ENCODE assay signal across 11 cellular contexts in genomic region chr17:14393723-14394122, GRCh38.
"Had no signal": no experiment of that assay in that cellular context is flagged by ENCODE, and none has a peak within 500 bp of the region (broad histone marks: within the 10 kb centered on the region; RNA-seq: fewer than 3 reads in every experiment).

No MANE protein-coding gene starts in this region.

- DNase-seq: GM23248, GOT3, H7, H9, HCEC 1CT, HFFc6 had no signal

- H3K4me1 ChIP-seq: HAP-1 had no signal

- H3K4me2 ChIP-seq: GM23338 had no signal

- ATAC-seq: GM23338, HCT116 had no signal

- H2AFZ ChIP-seq: GM23248, GM23338 had no signal

- FAIRE-seq: H1, H54 had no signal

- H3K36me3 ChIP-seq: HAP-1 had no signal

- H3K27ac ChIP-seq: GM23248 had no signal

- H3K9ac ChIP-seq: GM23248 had no signal

- H3K4me3 ChIP-seq: GM23248, GM23338, HAP-1 had no signal
